ENCODE assay signal across 13 cellular contexts in genomic region chr21:15015622-15016471, GRCh38. TPM values are rescaled to one million over a fixed set of nuclear protein-coding genes. Genes with fewer than 3 reads are reported as not detected.
DNase-seq lines count a peak whose midpoint lies in the region; ATAC-seq and TF ChIP-seq lines count a peak whose summit lies in the region.
"Had no signal": no experiment of that assay in that cellular context is flagged by ENCODE, and none has a peak within 500 bp of the region (broad histone marks: within the 10 kb centered on the region; RNA-seq: fewer than 3 reads in every experiment).

No MANE protein-coding gene starts in this region.

- TF ChIP-seq CTCF in osteoblast (IDR thresholded peaks at IDR 0.05; ENCODE audit: extremely low read depth, low read depth, low read length): no peak

- H4K20me1 ChIP-seq in osteoblast (ENCODE audit: insufficient read depth, low read length): no peaks in the 10 kb centered on the region

- H3K27ac ChIP-seq in epithelial cell of prostate (peak overlapping the region; percentile 85), osteoblast (ENCODE audit: low read depth, low read length) (peak overlapping the region; percentile 85)
- H3K27ac ChIP-seq: SJCRH30 had no signal

- no peak for ATAC-seq in HG02642 (IDR thresholded peaks at IDR 0.05; ENCODE audit: poor library complexity, unreplicated experiment)
- ATAC-seq: natural killer cell had no signal

- peaks cover 18% of the 10 kb centered on the region for H3K36me3 Mint-ChIP-seq in activated T-cell treated with anti-CD3 and anti-CD28 coated beads, Interleukin-2, amount 50 U/mL, for 24 hours (ENCODE audit: low read depth)
- H3K36me3 Mint-ChIP-seq: natural killer cell had no signal

- peaks cover 24% of the 10 kb centered on the region for H3K4me1 Mint-ChIP-seq in activated T-cell treated with anti-CD3 and anti-CD28 coated beads, Interleukin-2, amount 50 U/mL, for 24 hours (ENCODE audit: low read depth)

- no peak overlapping the region for H3K4me3 ChIP-seq in osteoblast (ENCODE audit: insufficient read depth, low read length)
- H3K4me3 ChIP-seq: SJCRH30 had no signal

- no peaks in the 10 kb centered on the region for H3K9me3 Mint-ChIP-seq in activated T-cell treated with anti-CD3 and anti-CD28 coated beads, Interleukin-2, amount 50 U/mL, for 24 hours
- H3K9me3 Mint-ChIP-seq: activated CD4-positive, alpha-beta T cell treated with anti-CD3 and anti-CD28 coated beads, Interleukin-2, amount 10 ng/mL, durations not matched to agents 24 days and 14 days; natural killer cell had no signal

- H3K4me1 ChIP-seq in osteoblast (ENCODE audit: insufficient read depth, low read length): peaks cover 20% of the 10 kb centered on the region
- H3K4me1 ChIP-seq: SJCRH30 had no signal

- H3K4me3 Mint-ChIP-seq in activated T-cell treated with anti-CD3 and anti-CD28 coated beads, Interleukin-2, amount 50 U/mL, for 24 hours: no peak overlapping the region
- H3K4me3 Mint-ChIP-seq: activated CD4-positive, alpha-beta T cell treated with anti-CD3 and anti-CD28 coated beads, Interleukin-2, amount 10 ng/mL, durations not matched to agents 24 days and 14 days; natural killer cell had no signal

- peak overlapping the region; percentile 28 for H3K4me2 ChIP-seq in osteoblast (ENCODE audit: insufficient read depth, low read length)

- DNase-seq in Daoy (ENCODE audit: low read depth) (peak; percentile 68), M059J (ENCODE audit: low read depth) (peak; percentile 80), epithelial cell of prostate (ENCODE audit: low read depth, low spot score) (peak; percentile 52), osteoblast (ENCODE audit: insufficient read length, low spot score, missing footprints) (peak; percentile 63), activated gamma-delta T cell (lab: John Stamatoyannopoulos, UW) (no peak)
- no peak for DNase-seq in activated T-cell treated with anti-CD3 and anti-CD28 coated beads, Interleukin-2, amount 50 U/mL, for 24 hours
- DNase-seq in NK-92 treated with Interleukin-12 subunit alpha and Interleukin-12 subunit beta, amount 100 ng/mL, for 24 hours (lab: John Stamatoyannopoulos, UW): no peak
- DNase-seq: activated CD4-positive, alpha-beta T cell treated with anti-CD3 and anti-CD28 coated beads, Interleukin-2, amount 10 ng/mL, durations not matched to agents 24 days and 14 days; natural killer cell; NCI-H510A; SJCRH30; stimulated activated CD4-positive, alpha-beta T cell treated with anti-CD3 and anti-CD28 coated beads, Interleukin-12 subunit alpha, Interleukin-12 subunit beta, amount 100 ng/mL, for 4 hours had no signal

- H3K9me3 ChIP-seq in osteoblast (ENCODE audit: low read depth, low read length): no peaks in the 10 kb centered on the region
- H3K9me3 ChIP-seq: SJCRH30 had no signal

- H2AFZ ChIP-seq in osteoblast (ENCODE audit: low read length): no peak overlapping the region

- H3K79me2 ChIP-seq in osteoblast (ENCODE audit: insufficient read depth, low read length): peaks cover 81% of the 10 kb centered on the region

- no peaks in the 10 kb centered on the region for H3K27me3 Mint-ChIP-seq in activated T-cell treated with anti-CD3 and anti-CD28 coated beads, Interleukin-2, amount 50 U/mL, for 24 hours
- H3K27me3 Mint-ChIP-seq: activated CD4-positive, alpha-beta T cell treated with anti-CD3 and anti-CD28 coated beads, Interleukin-2, amount 10 ng/mL, durations not matched to agents 24 days and 14 days had no signal

- no peak overlapping the region for H3K27ac Mint-ChIP-seq in activated T-cell treated with anti-CD3 and anti-CD28 coated beads, Interleukin-2, amount 50 U/mL, for 24 hours
- H3K27ac Mint-ChIP-seq: activated CD4-positive, alpha-beta T cell treated with anti-CD3 and anti-CD28 coated beads, Interleukin-2, amount 10 ng/mL, durations not matched to agents 24 days and 14 days; natural killer cell had no signal

- H3K27me3 ChIP-seq in osteoblast (ENCODE audit: insufficient read depth, low read length): no peaks in the 10 kb centered on the region
- H3K27me3 ChIP-seq: SJCRH30 had no signal

- peaks cover 3% of the 10 kb centered on the region for H3K36me3 ChIP-seq in osteoblast (ENCODE audit: insufficient read depth, low read length)

RNA-seq across cellular contexts. Expression of gene NRIP1, which starts 49.0 kb away (rescaled TPM):
- 18.1 and 22.6 TPM in 2 replicates for total RNA-seq in Daoy (2014; rRNA removed; shearing (Covaris generic))
- total RNA-seq in M059J (2014; rRNA removed; shearing (Covaris generic)): 14.1 and 17.2 TPM in 2 replicates
- total RNA-seq in osteoblast: 32.1 and 32.6 TPM in 2 replicates

Comparison
In these comparisons a context has a peak if more than half of its experiments do, and no peak if none do; other contexts are left out.
1. DNase-seq: peak in Daoy (single experiment), M059J (single experiment), epithelial cell of prostate (single experiment) and osteoblast (single experiment); none in activated gamma-delta T cell (single experiment), activated T-cell treated with anti-CD3 and anti-CD28 coated beads, Interleukin-2, amount 50 U/mL, for 24 hours (single experiment) and NK-92 treated with Interleukin-12 subunit alpha and Interleukin-12 subunit beta, amount 100 ng/mL, for 24 hours (single experiment).